10 cellular contexts compared by ENCODE assay signal in the genomic region with DNA sequence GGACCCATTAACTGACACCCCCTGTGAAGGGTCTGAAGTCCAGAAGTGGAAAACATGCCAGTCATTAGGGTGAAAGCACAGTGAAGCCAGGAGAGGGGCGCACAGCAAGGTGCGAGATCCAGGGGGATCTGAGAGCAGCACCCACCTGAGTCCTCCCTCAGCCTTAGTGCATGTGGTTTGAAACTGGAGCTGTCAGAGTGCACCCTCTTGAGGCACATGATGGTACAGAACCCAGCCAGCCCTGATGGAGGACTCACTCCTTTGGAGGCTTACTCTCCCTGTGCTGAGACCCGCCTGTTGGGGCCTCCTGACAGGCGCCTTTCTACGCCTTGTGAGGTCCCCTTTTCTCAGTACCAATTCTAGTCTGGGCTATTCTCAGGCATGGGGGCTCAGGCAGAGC.
DNase-seq lines count a peak whose midpoint lies in the region; ATAC-seq and TF ChIP-seq lines count a peak whose summit lies in the region.
"Had no signal": no experiment of that assay in that cellular context is flagged by ENCODE, and none has a peak within 500 bp of the region (broad histone marks: within the 10 kb centered on the region; RNA-seq: fewer than 3 reads in every experiment).

No MANE protein-coding gene starts in this region.

- H3K27ac ChIP-seq in GM23338 (ENCODE audit: low read depth) (no peak overlapping the region), RWPE2 (ENCODE audit: poor library complexity, severe bottlenecking) (no peak overlapping the region)

- H3K9me3 Mint-ChIP-seq in GM23338, result no peaks in the 10 kb centered on the region

- H3K79me2 ChIP-seq in GM23338 (replicated peaks; ENCODE audit: insufficient read depth), result no peaks in the 10 kb centered on the region

- H3K36me3 Mint-ChIP-seq in GM23338 (ENCODE audit: low read depth), result no peaks in the 10 kb centered on the region; the same call in 2 of the 3 replicates

- H3K4me1 ChIP-seq in GM23338 (ENCODE audit: insufficient read depth) (peaks cover 10% of the 10 kb centered on the region), RWPE2 (ENCODE audit: insufficient read depth, poor library complexity, severe bottlenecking) (no peaks in the 10 kb centered on the region)

- H3K36me3 ChIP-seq in BJ (ENCODE audit: control insufficient read depth, insufficient read depth, low read length) (no peaks in the 10 kb centered on the region), GM23338 (ENCODE audit: insufficient read depth) (no peaks in the 10 kb centered on the region), RWPE2 (ENCODE audit: low read depth) (no peaks in the 10 kb centered on the region)

- no peaks in the 10 kb centered on the region for H3K9me3 ChIP-seq in RWPE2 (ENCODE audit: severe bottlenecking)

- no peaks in the 10 kb centered on the region for H3F3A ChIP-seq in GM23338 (replicated peaks; ENCODE audit: low read depth)

- TF ChIP-seq CTCF in BJ (IDR thresholded peaks at IDR 0.05; ENCODE audit: insufficient read depth, low read depth, low read length), result peak; percentile 48; the same call in 1 of the 2 replicates
- peak; percentile 50 to 76 for TF ChIP-seq CTCF in GM23338 (conservative IDR thresholded peaks at IDR 0.05; ENCODE audit: low read depth in 2 of 2)
- peak; percentile 35 for TF ChIP-seq CTCF in RWPE2 (IDR thresholded peaks at IDR 0.05; ENCODE audit: poor library complexity, severe bottlenecking)

- peak; percentile 82 for ATAC-seq in GM23338
- peak; percentile 64; the same call in 2 of the 3 replicates for ATAC-seq in RWPE2 (ENCODE audit: low read depth)
- no peak for ATAC-seq in GM18498 (IDR thresholded peaks at IDR 0.05; ENCODE audit: unreplicated experiment)
- ATAC-seq in GM19452 (IDR thresholded peaks at IDR 0.05; ENCODE audit: unreplicated experiment), result no peak
- ATAC-seq in GM18861 (IDR thresholded peaks at IDR 0.05; ENCODE audit: unreplicated experiment), result no peak
- no peak for ATAC-seq in HG03025 (IDR thresholded peaks at IDR 0.05; ENCODE audit: low FRiP score, unreplicated experiment)

- peaks cover 12% of the 10 kb centered on the region for H3K27me3 Mint-ChIP-seq in GM23338 (ENCODE audit: insufficient read depth, low read depth, poor library complexity)

- CTCF ChIA-PET in BJ (lab: Yijun Ruan, JAX), result interaction anchor here (0.6 to 1.2 kb wide), 3 partner anchors 9 to 962 kb away, joined by 3 to 4 read pairs (median 3); no protein-coding TSS in a partner anchor

- no peaks in the 10 kb centered on the region for H3K9me2 ChIP-seq in GM23338 (ENCODE audit: insufficient read depth)

- H3K27me3 ChIP-seq in BJ (ENCODE audit: control insufficient read depth, insufficient read depth, low read length) (peaks cover 1% of the 10 kb centered on the region; the same call in 1 of the 2 replicates), GM23338 (ENCODE audit: insufficient read depth) (peaks cover 20% of the 10 kb centered on the region), RWPE2 (ENCODE audit: insufficient read depth, poor library complexity, severe bottlenecking) (no peaks in the 10 kb centered on the region)

- H2AFZ ChIP-seq in GM23338, result 0 out of 2 replicates have a peak overlapping the region, but pooled peaks have one; percentile 76

- H3K4me3 ChIP-seq in BJ (ENCODE audit: low read depth, low read length) (no peak overlapping the region), GM23338 (no peak overlapping the region), RWPE2 (ENCODE audit: severe bottlenecking) (no peak overlapping the region)

- H3K27ac Mint-ChIP-seq in GM23338, result no peak overlapping the region

- no peak overlapping the region for H3K4me3 Mint-ChIP-seq in GM23338

- DNase-seq in BJ (ENCODE audit: low read depth) (no peak), GM23338 (ENCODE audit: low spot score) (peak; percentile 80), RWPE2 (ENCODE audit: low spot score) (no peak), iPS-NIHi7 (ENCODE audit: extremely low spot score) (peak; percentile 78)
- DNase-seq: activated T-cell treated with anti-CD3 and anti-CD28 coated beads for 4 hours, NCI-H2029 had no signal

- no peaks in the 10 kb centered on the region for H4K20me1 ChIP-seq in GM23338 (replicated peaks; ENCODE audit: insufficient read depth)

- H3K4me1 Mint-ChIP-seq in GM23338, result peaks cover 24% of the 10 kb centered on the region; the same call in 2 of the 3 replicates

- H3K4me2 ChIP-seq in GM23338, result no peak overlapping the region

- POLR2A ChIA-PET in BJ (lab: Charles Lee), result no interaction called here

TF ChIP-seq in GM23338, 12 proteins besides CTCF, POLR2A, EP300 and RAD21:
- no peak for TF ChIP-seq POLR2AphosphoS5 (IDR thresholded peaks at IDR 0.05; ENCODE audit: low read depth)

Comparison
In these comparisons a context has a peak if more than half of its experiments do, and no peak if none do; other contexts are left out.
1. DNase-seq: peak in GM23338 (single experiment) and iPS-NIHi7 (single experiment); none in BJ (single experiment) and RWPE2 (single experiment).
2. ATAC-seq: peak in GM23338 (single experiment) and RWPE2 (single experiment); none in GM18498 (single experiment), GM19452 (single experiment), GM18861 (single experiment) and HG03025 (single experiment).
3. Peak in every context shown above with its lines, with median percentiles within 50 percentile points of each other: CTCF ChIP-seq.